34 cellular contexts compared by ENCODE assay signal in genomic region chr16:22144520-22144919, GRCh38. TPM values are rescaled to one million over a fixed set of nuclear protein-coding genes. Genes with fewer than 3 reads are reported as not detected.
"Had no signal": no experiment of that assay in that cellular context is flagged by ENCODE, and none has a peak within 500 bp of the region (broad histone marks: within the 10 kb centered on the region; RNA-seq: fewer than 3 reads in every experiment).

No MANE protein-coding gene starts in this region.

- H3K27me3 ChIP-seq: colonic mucosa, gastrocnemius medialis, heart right ventricle, left lung had no signal

- DNase-seq: colonic mucosa; cortex of kidney; effector CD8-positive, alpha-beta T cell; effector memory CD8-positive, alpha-beta T cell; endodermal cell; erythroblast; esophagus squamous epithelium; foreskin fibroblast; foreskin melanocyte; gastrocnemius medialis; glutamatergic neuron; head of caudate nucleus; heart right ventricle; hippocampal formation; left cardiac atrium; left lung; left ventricle myocardium superior; lower lobe of right lung; mesenchymal stem cell; mucosa of descending colon; naive B cell had no signal

- H3K9me3 ChIP-seq: colonic mucosa, esophagus squamous epithelium, gastrocnemius medialis, heart right ventricle, left lung, lower lobe of right lung, mucosa of descending colon had no signal

- H3K4me3 Mint-ChIP-seq: dendritic cell treated with granulocyte-macrophage colony-stimulating factor and Interleukin-4, amounts not matched to agents 40 ng/mL and 50 ng/mL, for 4 days; effector memory CD8-positive, alpha-beta T cell; endodermal cell; mesothelial cell of epicardium had no signal

- H3K36me3 ChIP-seq: colonic mucosa, esophagus squamous epithelium, gastrocnemius medialis, heart right ventricle, left lung, lower lobe of right lung had no signal

- ATAC-seq: effector memory CD8-positive, alpha-beta T cell; esophagus mucosa; gastrocnemius medialis; heart right ventricle; left cardiac atrium; left lung; left ventricle myocardium superior; lower lobe of right lung; mucosa of descending colon had no signal

- H3K4me3 ChIP-seq: colonic mucosa, esophagus squamous epithelium, gastrocnemius medialis, heart right ventricle, left lung, lower lobe of right lung, mucosa of descending colon had no signal

- H3K4me1 ChIP-seq: colonic mucosa, esophagus squamous epithelium, gastrocnemius medialis, heart right ventricle, left lung, lower lobe of right lung had no signal

- FAIRE-seq: endometrium, islet of Langerhans, keratinocyte had no signal

- H3K36me3 Mint-ChIP-seq: mesothelial cell of epicardium, naive B cell had no signal

- H3K27ac ChIP-seq: colonic mucosa, epithelial cell of prostate, esophagus squamous epithelium, gastrocnemius medialis, heart right ventricle, left lung, lower lobe of right lung had no signal

- H3K4me1 Mint-ChIP-seq: endodermal cell, mesothelial cell of epicardium, naive B cell had no signal

- H3K27ac Mint-ChIP-seq: dendritic cell treated with granulocyte-macrophage colony-stimulating factor and Interleukin-4, amounts not matched to agents 40 ng/mL and 50 ng/mL, for 4 days; effector memory CD8-positive, alpha-beta T cell; endodermal cell; mesothelial cell of epicardium had no signal

RNA-seq across cellular contexts. Expression of gene SDR42E2, which starts 17.8 kb away (rescaled TPM):
- total RNA-seq: colonic mucosa, endodermal cell, esophagus mucosa, esophagus squamous epithelium, gastrocnemius medialis, glomerular endothelial cell, kidney epithelial cell, left cardiac atrium, left ventricle myocardium superior, lower leg skin, mesenteric fat pad, mucosa of descending colon, myocyte had no signal
- polyA plus RNA-seq: keratinocyte had no signal

RNA-seq across cellular contexts. Expression of gene VWA3A, which starts 52.2 kb away (rescaled TPM):
- total RNA-seq: colonic mucosa, esophagus mucosa, esophagus squamous epithelium, gastrocnemius medialis, glomerular endothelial cell, left cardiac atrium, lung microvascular endothelial cell, myocyte had no signal
